20 cellular contexts compared by ENCODE assay signal in genomic region chr12:104496336-104496735, GRCh38. TPM values are rescaled to one million over a fixed set of nuclear protein-coding genes. Genes with fewer than 3 reads are reported as not detected.
DNase-seq lines count a peak whose midpoint lies in the region; ATAC-seq and TF ChIP-seq lines count a peak whose summit lies in the region.
"Had no signal": no experiment of that assay in that cellular context is flagged by ENCODE, and none has a peak within 500 bp of the region (broad histone marks: within the 10 kb centered on the region; RNA-seq: fewer than 3 reads in every experiment).

No MANE protein-coding gene starts in this region.

- no peaks in the 10 kb centered on the region for H3K36me3 ChIP-seq in heart right ventricle
- H3K36me3 ChIP-seq in SK-N-MC (ENCODE audit: insufficient read depth, low read length), result no peaks in the 10 kb centered on the region
- no peaks in the 10 kb centered on the region for H3K36me3 ChIP-seq in thoracic aorta
- H3K36me3 ChIP-seq in upper lobe of right lung, result no peaks in the 10 kb centered on the region
- H3K36me3 ChIP-seq: cardiac muscle cell, suprapubic skin had no signal

- H3K9ac ChIP-seq in SK-N-MC (ENCODE audit: insufficient read length), result no peak overlapping the region

- 32 to 42% methylated on average over 1 of the region's 1 CpG for WGBS in heart right ventricle, 2 donors

- H3K4me3 ChIP-seq in heart right ventricle (no peak overlapping the region), SK-N-MC (no peak overlapping the region), thoracic aorta (no peak overlapping the region), upper lobe of right lung (no peak overlapping the region)
- H3K4me3 ChIP-seq: cardiac muscle cell, suprapubic skin had no signal

- intact Hi-C loops in heart right ventricle (cut with DNase I) (no loop called here), Right ventricle myocardium inferior (cut with DNase I) (no loop called here), upper lobe of right lung (cut with DNase I) (no loop called here)

- no peaks in the 10 kb centered on the region for H3K27me3 ChIP-seq in heart right ventricle
- H3K27me3 ChIP-seq in thoracic aorta (replicated peaks; ENCODE audit: insufficient read depth), result no peaks in the 10 kb centered on the region
- no peaks in the 10 kb centered on the region for H3K27me3 ChIP-seq in upper lobe of right lung
- H3K27me3 ChIP-seq: cardiac muscle cell, suprapubic skin had no signal

- DNase-seq in heart right ventricle, result no peak
- no peak for DNase-seq in Right ventricle myocardium inferior (ENCODE audit: missing footprints)
- no peak for DNase-seq in SK-N-MC (ENCODE audit: low read depth, low spot score)
- peak; percentile 15 for DNase-seq in fibroblast of gingiva (ENCODE audit: low read depth)
- DNase-seq in thoracic aorta (ENCODE audit: low spot score), result no peak
- DNase-seq in stimulated activated CD8-positive, alpha-beta memory T cell treated with anti-CD3 and anti-CD28 coated beads, Interleukin-4, amount 100 ng/mL, for 48 hours, result no peak
- DNase-seq in upper lobe of right lung, result no peak
- DNase-seq: anterior cingulate cortex; H9; head of caudate nucleus; naive thymus-derived CD4-positive, alpha-beta T cell; NCI-H1048; NCI-H187; NCI-H526 treated with DMSO at 0.1 percent for 48 hours; retina; stimulated activated naive B cell treated with anti-CD40 and anti-IgM and Interleukin-4, amounts not matched to agents 10 μg/mL and 1 μg/mL and 100 μg/mL, for 72 hours had no signal

- H3K9me3 ChIP-seq in heart right ventricle, result no peaks in the 10 kb centered on the region
- H3K9me3 ChIP-seq in SK-N-MC (ENCODE audit: low read depth, low read length), result no peaks in the 10 kb centered on the region
- H3K9me3 ChIP-seq in thoracic aorta, result no peaks in the 10 kb centered on the region
- H3K9me3 ChIP-seq in upper lobe of right lung, result no peaks in the 10 kb centered on the region
- H3K9me3 ChIP-seq: suprapubic skin had no signal

- H3K4me1 ChIP-seq in heart right ventricle (peaks cover 0 to 87% (median 19%) of the 10 kb centered on the region in 9 donors), thoracic aorta (ENCODE audit: control insufficient read depth in 1 of 2, low read depth in 2 of 2) (peaks cover 23 to 66% of the 10 kb centered on the region in 2 donors), upper lobe of right lung (peaks cover 22% of the 10 kb centered on the region)
- H3K4me1 ChIP-seq: suprapubic skin had no signal

- TF ChIP-seq CTCF in heart right ventricle (IDR thresholded peaks at IDR 0.05) (no peak), thoracic aorta (IDR thresholded peaks at IDR 0.05) (no peak), upper lobe of right lung (IDR thresholded peaks at IDR 0.05) (no peak)

- ATAC-seq in heart right ventricle, result peak in 5 of 8 donors; percentile 18 to 51 (median 29)
- ATAC-seq in Right ventricle myocardium inferior, result no peak
- ATAC-seq in thoracic aorta (ENCODE audit: insufficient number of reproducible peaks, low FRiP score, low read depth), result no peak
- ATAC-seq in upper lobe of right lung, result no peak
- ATAC-seq in GM18498 (IDR thresholded peaks at IDR 0.05; ENCODE audit: unreplicated experiment), result no peak
- ATAC-seq: activated naive CD4-positive, alpha-beta T cell treated with anti-CD3 and anti-CD28 coated beads, Interleukin-2, amount 50 U/mL, for 72 hours; naive thymus-derived CD4-positive, alpha-beta T cell; stimulated activated naive B cell treated with anti-CD40 and anti-IgM and Interleukin-4, amounts not matched to agents 10 μg/mL and 1 μg/mL and 100 μg/mL, for 72 hours had no signal

- H3K27ac ChIP-seq in heart right ventricle, result peak overlapping the region in 2 of 10 donors; percentile 28 to 81
- 0 out of 2 replicates have a peak overlapping the region, but pooled peaks have one; percentile 12 for H3K27ac ChIP-seq in SK-N-MC
- H3K27ac ChIP-seq in thoracic aorta, result peak overlapping the region; percentile 51 to 61
- H3K27ac ChIP-seq in upper lobe of right lung, result no peak overlapping the region
- H3K27ac ChIP-seq: cardiac muscle cell, suprapubic skin had no signal

RNA-seq across cellular contexts. Expression of gene CHST11, which starts 39.6 kb away (rescaled TPM):
- 10 to 100 TPM in 2 of 10 donors, 1 to 10 TPM in 8; 2.7 to 12.7 (median 4.5) TPM for total RNA-seq in heart right ventricle
- 1 to 10 TPM; 1.1 to 1.2 TPM for polyA plus RNA-seq in heart right ventricle
- total RNA-seq in Right ventricle myocardium inferior, result 3.7 TPM
- 10 to 100 TPM; 41.9 to 79.3 TPM for total RNA-seq in thoracic aorta
- 56.6 TPM for total RNA-seq in upper lobe of right lung

Comparison
In these comparisons a context has a peak if more than half of its experiments do, and no peak if none do; other contexts are left out.
1. ATAC-seq: peak in heart right ventricle (5 of 8); none in Right ventricle myocardium inferior (single experiment), thoracic aorta (single experiment), upper lobe of right lung (single experiment) and GM18498 (single experiment).